In genomic region chr1:87684194-87684593, GRCh38 we compare ENCODE assay signal across 9 cellular contexts.
DNase-seq lines count a peak whose midpoint lies in the region; ATAC-seq and TF ChIP-seq lines count a peak whose summit lies in the region.
"Had no signal": no experiment of that assay in that cellular context is flagged by ENCODE, and none has a peak within 500 bp of the region (broad histone marks: within the 10 kb centered on the region; RNA-seq: fewer than 3 reads in every experiment).

No MANE protein-coding gene starts in this region.

- POLR2A ChIA-PET in GM10248 (lab: Yijun Ruan, JAX) = no interaction called here

- no peak for ATAC-seq in activated T-cell treated with anti-CD3 and anti-CD28 coated beads, Interleukin-2, amount 50 U/mL, for 4 hours

- H3K27me3 Mint-ChIP-seq in activated T-cell treated with anti-CD3 and anti-CD28 coated beads, Interleukin-2, amount 50 U/mL, for 4 hours (ENCODE audit: low read depth) = peaks cover 4% of the 10 kb centered on the region

- H3K27ac ChIP-seq in stomach = peak overlapping the region; percentile 42 to 83 (median 79)
- H3K27ac ChIP-seq: VCaP had no signal

- no peak for TF ChIP-seq CTCF in kidney epithelial cell (IDR thresholded peaks at IDR 0.05; ENCODE audit: insufficient read depth, low read length, poor library complexity, severe bottlenecking)
- TF ChIP-seq CTCF in stomach (IDR thresholded peaks at IDR 0.05) = no peak
- no peak for TF ChIP-seq CTCF in GM10248 (IDR thresholded peaks at IDR 0.05; ENCODE audit: control extremely low read depth, extremely low read depth, low read depth, missing control alignments)

- WGBS in stomach, 5 donors = 8 to 24% (median 18%) methylated on average over 14 of the region's 14 CpGs

- no peaks in the 10 kb centered on the region for H3K4me1 Mint-ChIP-seq in activated T-cell treated with anti-CD3 and anti-CD28 coated beads, Interleukin-2, amount 50 U/mL, for 4 hours (ENCODE audit: low read depth)

- H3K27me3 ChIP-seq in kidney epithelial cell (ENCODE audit: control insufficient read depth, insufficient read depth, low read length) = no peaks in the 10 kb centered on the region
- no peaks in the 10 kb centered on the region for H3K27me3 ChIP-seq in stomach

- CTCF ChIA-PET in GM10248 (lab: Yijun Ruan, JAX) = interaction anchor here (1.4 kb wide), 1 partner anchor 9 kb away, joined by 3 read pairs; no protein-coding TSS in a partner anchor

- no peak for TF ChIP-seq EP300 in stomach (IDR thresholded peaks at IDR 0.05)

- H3K4me3 ChIP-seq in kidney epithelial cell (ENCODE audit: low read depth, low read length) (peak overlapping the region; percentile 36), stomach (peak overlapping the region; percentile 39 to 49 (median 47))

- no peak for TF ChIP-seq POLR2A in stomach (IDR thresholded peaks at IDR 0.05)

- no peaks in the 10 kb centered on the region for H3K36me3 ChIP-seq in kidney epithelial cell (ENCODE audit: control insufficient read depth, insufficient read depth, low read length)
- H3K36me3 ChIP-seq in stomach = no peaks in the 10 kb centered on the region

- intact Hi-C loops in stomach (cut with DNase I; ENCODE audit: low total_unique reads) = no loop called here

- peak overlapping the region; percentile 45 for H3K4me3 Mint-ChIP-seq in activated T-cell treated with anti-CD3 and anti-CD28 coated beads, Interleukin-2, amount 50 U/mL, for 4 hours

- H3K9me3 Mint-ChIP-seq in activated T-cell treated with anti-CD3 and anti-CD28 coated beads, Interleukin-2, amount 50 U/mL, for 4 hours = no peaks in the 10 kb centered on the region

- H3K36me3 Mint-ChIP-seq in activated T-cell treated with anti-CD3 and anti-CD28 coated beads, Interleukin-2, amount 50 U/mL, for 4 hours (ENCODE audit: insufficient read depth) = no peaks in the 10 kb centered on the region

- no peaks in the 10 kb centered on the region for H3K9me3 ChIP-seq in stomach

- no peak for DNase-seq in activated T-cell treated with anti-CD3 and anti-CD28 coated beads, Interleukin-2, amount 50 U/mL, for 4 hours
- no peak for DNase-seq in activated T-cell treated with anti-CD3 and anti-CD28 coated beads for 4 hours
- peak; percentile 39 for DNase-seq in amniotic epithelial cell (ENCODE audit: low read depth)
- no peak for DNase-seq in kidney epithelial cell (ENCODE audit: low read depth)
- peak; percentile 29 for DNase-seq in stomach
- DNase-seq in putamen (ENCODE audit: low spot score) = no peak
- no peak for DNase-seq in NOMO-1 treated with DMSO at 0.1 percent for 48 hours (lab: John Stamatoyannopoulos, UW; ENCODE audit: unreplicated experiment)
- DNase-seq in GM10248 (ENCODE audit: extremely low spot score) = no peak

- H3K4me1 ChIP-seq in stomach = peaks cover 6 to 54% (median 27%) of the 10 kb centered on the region in 4 donors

Comparison
In these comparisons a context has a peak if more than half of its experiments do, and no peak if none do; other contexts are left out.
1. DNase-seq: peak in amniotic epithelial cell (single experiment) and stomach (single experiment); none in activated T-cell treated with anti-CD3 and anti-CD28 coated beads, Interleukin-2, amount 50 U/mL, for 4 hours (single experiment), activated T-cell treated with anti-CD3 and anti-CD28 coated beads for 4 hours (single experiment), kidney epithelial cell (single experiment), putamen (single experiment), NOMO-1 treated with DMSO at 0.1 percent for 48 hours (single experiment) and GM10248 (single experiment).